8 cellular contexts compared by ENCODE assay signal in genomic region chr9:130578865-130579737, GRCh38. TPM values are rescaled to one million over a fixed set of nuclear protein-coding genes. Genes with fewer than 3 reads are reported as not detected.
DNase-seq lines count a peak whose midpoint lies in the region; ATAC-seq, FAIRE-seq and TF ChIP-seq lines count a peak whose summit lies in the region.

TSS of gene FUBP3 (plus strand) at chr9:130579577. CDS start at chr9:130579681, 104 bp downstream.

- ATAC-seq in HG02870 (IDR thresholded peaks at IDR 0.05; ENCODE audit: unreplicated experiment), result peak; percentile 83
- peak; percentile 98 to 99 (median 98) for ATAC-seq in psoas muscle

- peak; percentile 99 for DNase-seq in GM12892 (ENCODE audit: insufficient read length)
- peak; percentile 54 for DNase-seq in NCI-H1694 (lab: John Stamatoyannopoulos, UW)
- peak; percentile 74 for DNase-seq in amniotic stem cell (lab: John Stamatoyannopoulos, UW)
- peak; percentile 95 for DNase-seq in left ventricle myocardium inferior
- peak; percentile 96 to 97 for DNase-seq in psoas muscle

- peaks cover 5% of the 10 kb centered on the region for H3K27me3 Mint-ChIP-seq in T-helper 1 cell treated with Interleukin-12 subunit alpha and Interleukin-12 subunit beta and Interleukin-4 antibody, amounts not matched to agents 30 μg/mL and 1 μg/mL, for 36 hours (ENCODE audit: low read depth)

- H3K4me3 ChIP-seq in left ventricle myocardium inferior (peak within 1 kb of the TSS; percentile 90), psoas muscle (peak within 1 kb of the TSS; percentile 88), urinary bladder (ENCODE audit: low read depth, low read length) (peak within 1 kb of the TSS; percentile 100)

- peak within 1 kb of the TSS; percentile 85 for H3K27ac Mint-ChIP-seq in T-helper 1 cell treated with Interleukin-12 subunit alpha and Interleukin-12 subunit beta and Interleukin-4 antibody, amounts not matched to agents 30 μg/mL and 1 μg/mL, for 36 hours

- intact Hi-C loops in left ventricle myocardium inferior (cut with micrococcal nuclease) (no loop called here), psoas muscle (cut with DNase I) (loop anchor here in 1 of 2 donors (5.0 kb wide), 1 partner anchor 117 kb away; no protein-coding TSS in a partner anchor)

- H3K27ac ChIP-seq in left ventricle myocardium inferior (replicated peaks), result peak within 1 kb of the TSS; percentile 97
- H3K27ac ChIP-seq in psoas muscle, result peak within 1 kb of the TSS; percentile 94
- H3K27ac ChIP-seq in urinary bladder (ENCODE audit: low read depth), result peak within 1 kb of the TSS; percentile 87

- TF ChIP-seq CTCF in left ventricle myocardium inferior (IDR thresholded peaks at IDR 0.05; ENCODE audit: borderline replicate concordance), result no peak
- no peak for TF ChIP-seq CTCF in psoas muscle (IDR thresholded peaks at IDR 0.05)

- no peaks in the 10 kb centered on the region for H3K9me3 Mint-ChIP-seq in T-helper 1 cell treated with Interleukin-12 subunit alpha and Interleukin-12 subunit beta and Interleukin-4 antibody, amounts not matched to agents 30 μg/mL and 1 μg/mL, for 36 hours

- TF ChIP-seq POLR2A in GM12892 (IDR thresholded peaks at IDR 0.05; ENCODE audit: low read depth, low read length), result peak; percentile 92

- 0 to 1% (median 0%) methylated on average over 53 to 74 of the region's 74 CpGs for WGBS in psoas muscle, 3 donors
- WGBS in urinary bladder, result under 1% methylated on average over 74 of the region's 74 CpGs

- H3K27me3 ChIP-seq in left ventricle myocardium inferior (ENCODE audit: low read depth) (no peaks in the 10 kb centered on the region), psoas muscle (ENCODE audit: insufficient read depth in 3 of 3, low read length in 2 of 3) (no peaks in the 10 kb centered on the region)

- peak within 1 kb of the TSS; percentile 88 for H3K4me3 Mint-ChIP-seq in T-helper 1 cell treated with Interleukin-12 subunit alpha and Interleukin-12 subunit beta and Interleukin-4 antibody, amounts not matched to agents 30 μg/mL and 1 μg/mL, for 36 hours

- H3K4me1 Mint-ChIP-seq in T-helper 1 cell treated with Interleukin-12 subunit alpha and Interleukin-12 subunit beta and Interleukin-4 antibody, amounts not matched to agents 30 μg/mL and 1 μg/mL, for 36 hours (ENCODE audit: low read depth), result peaks cover 24% of the 10 kb centered on the region

- peaks cover 75% of the 10 kb centered on the region for H3K4me1 ChIP-seq in left ventricle myocardium inferior
- peaks cover 26% of the 10 kb centered on the region for H3K4me1 ChIP-seq in psoas muscle
- no peaks in the 10 kb centered on the region for H3K4me1 ChIP-seq in urinary bladder (ENCODE audit: insufficient read depth)

- H3K36me3 ChIP-seq in left ventricle myocardium inferior (no peaks in the 10 kb centered on the region), psoas muscle (ENCODE audit: insufficient read depth in 1 of 2, low read depth in 1 of 2) (peaks cover 5 to 20% of the 10 kb centered on the region in 2 donors), urinary bladder (ENCODE audit: insufficient read depth) (peaks cover 5% of the 10 kb centered on the region)

- FAIRE-seq in GM12892 (lab: Jason Lieb, UNC), result peak; percentile 93

- peaks cover 5% of the 10 kb centered on the region for H3K36me3 Mint-ChIP-seq in T-helper 1 cell treated with Interleukin-12 subunit alpha and Interleukin-12 subunit beta and Interleukin-4 antibody, amounts not matched to agents 30 μg/mL and 1 μg/mL, for 36 hours (ENCODE audit: low read depth)

- H3K9me3 ChIP-seq in left ventricle myocardium inferior (replicated peaks) (no peaks in the 10 kb centered on the region), psoas muscle (no peaks in the 10 kb centered on the region)

RNA-seq across cellular contexts. Expression of gene FUBP3, which starts in this region (rescaled TPM):
- 23.8 TPM for polyA plus RNA-seq in GM12892 (2012; ENCODE audit: missing spikeins)
- total RNA-seq in left ventricle myocardium inferior (22.6 TPM), psoas muscle (10 to 100 TPM; 14.3 to 17.9 (median 16.6) TPM), urinary bladder (36.5 TPM)
- polyA plus RNA-seq in psoas muscle (10 to 100 TPM in 2 of 3 donors, 1 to 10 TPM in 1; 7.5 to 20.7 (median 13.0) TPM), urinary bladder (39.5 TPM)

Comparison
In these comparisons a context has a peak if more than half of its experiments do, and no peak if none do; other contexts are left out.
1. Peak in every context shown above with its lines: DNase-seq, ATAC-seq, H3K4me3 ChIP-seq and H3K27ac ChIP-seq.